In the genomic region with DNA sequence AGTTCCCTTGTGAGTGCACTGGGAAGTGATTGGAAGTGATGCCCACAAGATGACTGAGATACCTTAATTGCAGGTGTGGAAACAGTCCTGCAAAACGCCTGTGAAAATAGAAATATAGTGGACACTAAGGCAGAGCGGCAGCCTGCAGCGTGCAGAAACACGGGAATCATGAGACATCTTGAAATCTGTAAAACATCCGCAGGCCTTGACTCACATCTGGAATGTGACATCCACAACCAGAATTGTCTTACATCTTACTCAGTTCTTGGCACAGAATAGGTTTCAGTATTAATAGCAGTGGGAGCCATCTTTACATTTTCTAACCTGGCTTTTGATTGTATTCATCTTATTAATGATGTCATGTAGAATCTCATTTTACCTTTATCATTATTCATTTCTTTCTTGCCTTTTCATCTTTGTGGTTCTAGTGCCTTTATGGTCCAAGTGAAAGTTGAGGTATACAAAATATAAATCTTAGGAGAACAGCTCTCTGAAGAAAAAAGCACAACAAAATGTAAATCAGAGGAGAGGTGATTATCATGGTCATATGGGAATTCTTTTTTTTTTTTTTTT, we compare ENCODE assay signal across 24 cellular contexts. TPM values are rescaled to one million over a fixed set of nuclear protein-coding genes. Genes with fewer than 3 reads are reported as not detected.
DNase-seq lines count a peak whose midpoint lies in the region; ATAC-seq, FAIRE-seq and TF ChIP-seq lines count a peak whose summit lies in the region.
"Had no signal": no experiment of that assay in that cellular context is flagged by ENCODE, and none has a peak within 500 bp of the region (broad histone marks: within the 10 kb centered on the region; RNA-seq: fewer than 3 reads in every experiment).

No MANE protein-coding gene starts in this region.

- no peak overlapping the region for H2AFZ ChIP-seq in keratinocyte (ENCODE audit: control insufficient read depth, low read length)

- H3K79me2 ChIP-seq in keratinocyte (ENCODE audit: control insufficient read depth, insufficient read depth, low read length) = peaks cover 98% of the 10 kb centered on the region

- H3K36me3 ChIP-seq in keratinocyte (ENCODE audit: control insufficient read depth in 2 of 2, extremely low read depth in 1 of 2, insufficient read depth in 2 of 2, low read length in 2 of 2) (no peaks in the 10 kb centered on the region), endodermal cell (ENCODE audit: control insufficient read depth, insufficient read depth, low read length) (no peaks in the 10 kb centered on the region)
- H3K36me3 ChIP-seq: adrenal gland, pancreas, sigmoid colon had no signal

- H3K27me3 ChIP-seq in keratinocyte (ENCODE audit: control insufficient read depth, extremely low read depth, insufficient read depth, low read length) (no peaks in the 10 kb centered on the region), endodermal cell (ENCODE audit: control insufficient read depth, insufficient read depth, low read length, poor library complexity, severe bottlenecking) (no peaks in the 10 kb centered on the region)
- H3K27me3 ChIP-seq: adrenal gland, pancreas, sigmoid colon had no signal

- no peaks in the 10 kb centered on the region for H3K9me1 ChIP-seq in keratinocyte (ENCODE audit: control insufficient read depth, extremely low read depth, insufficient read depth, low read length)

- H3K4me1 Mint-ChIP-seq in endodermal cell = peaks cover 7% of the 10 kb centered on the region

- 91 to 95% methylated on average over 5 of the region's 5 CpGs for WGBS in endodermal cell (ENCODE audit: insufficient coverage in 1 of 2, insufficient read length in 1 of 2), 2 experiments

- H3K9ac ChIP-seq in keratinocyte (ENCODE audit: control insufficient read depth, extremely low read depth, insufficient read depth, low read length) = no peak overlapping the region
- H3K9ac ChIP-seq in endodermal cell (ENCODE audit: extremely low read depth, low read length, poor library complexity, severe bottlenecking) = no peak overlapping the region

- DNase-seq in AG20443 (ENCODE audit: low spot score) (peak; percentile 82), ELR (ENCODE audit: low read depth) (peak; percentile 73), amniotic epithelial cell (ENCODE audit: low read depth) (peak; percentile 74), keratinocyte (ENCODE audit: low read depth, low spot score) (peak; percentile 33), NCI-H1694 (lab: John Stamatoyannopoulos, UW) (no peak), endodermal cell (no peak)
- DNase-seq: activated CD4-positive, alpha-beta T cell treated with anti-CD3 and anti-CD28 coated beads, Interleukin-2, amount 50 U/mL, for 4 hours; adrenal gland; caudate nucleus; GOT3; mesendoderm; MV-4-11; naive thymus-derived CD8-positive, alpha-beta T cell; NCI-H2029 treated with DMSO at 0.1 percent for 48 hours; NCI-H524 treated with DMSO at 0.1 percent for 48 hours; pancreas; SHP77; sigmoid colon; stimulated activated CD4-positive, alpha-beta T cell treated with anti-CD3 and anti-CD28 coated beads, Interleukin-2, amount 100 ng/mL, for 48 hours had no signal

- H3K9me3 ChIP-seq in keratinocyte (ENCODE audit: control insufficient read depth, low read depth, low read length) (no peaks in the 10 kb centered on the region), endodermal cell (ENCODE audit: control insufficient read depth, low read length) (no peaks in the 10 kb centered on the region)
- H3K9me3 ChIP-seq: adrenal gland, pancreas, sigmoid colon had no signal

- TF ChIP-seq CTCF in keratinocyte (optimal IDR thresholded peaks at IDR 0.05 in 1 of 3, IDR thresholded peaks at IDR 0.05 in 1 of 3, conservative IDR thresholded peaks at IDR 0.05 in 1 of 3; ENCODE audit: extremely low read depth in 1 of 3, insufficient read depth in 2 of 3, low read length in 3 of 3) = no peak
- no peak for TF ChIP-seq CTCF in endodermal cell (conservative IDR thresholded peaks at IDR 0.05)

- H3K4me3 ChIP-seq in keratinocyte (ENCODE audit: control insufficient read depth in 2 of 3, extremely low read depth in 1 of 3, insufficient read depth in 2 of 3, low read depth in 1 of 3, low read length in 3 of 3) = no peak overlapping the region
- H3K4me3 ChIP-seq in endodermal cell (ENCODE audit: low read length) = no peak overlapping the region
- H3K4me3 ChIP-seq: adrenal gland, pancreas, sigmoid colon had no signal

- FAIRE-seq in keratinocyte (lab: Jason Lieb, UNC) = no peak
- FAIRE-seq: GM18507, pancreas had no signal

- dilution Hi-C loops in keratinocyte (cut with MboI; ENCODE audit: extremely low pct_ligation_motif_present, low sequenced_read_pairs) = no loop called here

- no peak overlapping the region for H3K4me3 Mint-ChIP-seq in endodermal cell

- no peak overlapping the region for H3K27ac Mint-ChIP-seq in endodermal cell
- H3K27ac Mint-ChIP-seq: activated T-helper 2 cell treated with anti-CD3 and anti-CD28 coated beads, Interferon-gamma antibody, Interleukin-2, Interleukin-4, amounts not matched to agents 10 μg/mL and 5 μg/mL and 100 μg/mL, durations not matched to agents 14 hours and 24 hours and 36 hours had no signal

- peaks cover 16% of the 10 kb centered on the region for H4K20me1 ChIP-seq in keratinocyte (ENCODE audit: control insufficient read depth, extremely low read depth, insufficient read depth, low read length)

- H3K27me3 Mint-ChIP-seq in endodermal cell (ENCODE audit: insufficient read depth) = no peaks in the 10 kb centered on the region
- H3K27me3 Mint-ChIP-seq: naive thymus-derived CD8-positive, alpha-beta T cell had no signal

- no peak for ATAC-seq in GM21447 (IDR thresholded peaks at IDR 0.05; ENCODE audit: unreplicated experiment)
- ATAC-seq: pancreas had no signal

- H3K27ac ChIP-seq in keratinocyte (ENCODE audit: control insufficient read depth, insufficient read depth, low read length) = peak overlapping the region; percentile 32
- no peak overlapping the region for H3K27ac ChIP-seq in endodermal cell (ENCODE audit: low read depth, low read length)
- H3K27ac ChIP-seq: adrenal gland, C4-2B, HL-60, pancreas, sigmoid colon had no signal

- peaks cover 5% of the 10 kb centered on the region for H3K36me3 Mint-ChIP-seq in endodermal cell (ENCODE audit: low read depth)

- H3K4me1 ChIP-seq in keratinocyte (ENCODE audit: control insufficient read depth, extremely low read depth, insufficient read depth, low read length) (peaks cover 22% of the 10 kb centered on the region), endodermal cell (ENCODE audit: control insufficient read depth, insufficient read depth, low read length) (no peaks in the 10 kb centered on the region)
- H3K4me1 ChIP-seq: pancreas had no signal

- H3K4me2 ChIP-seq in keratinocyte (ENCODE audit: control insufficient read depth, extremely low read depth, insufficient read depth, low read depth, low read length) = peak overlapping the region; percentile 12

- H3K9me3 Mint-ChIP-seq in endodermal cell = no peaks in the 10 kb centered on the region

RNA-seq across cellular contexts. Expression of a gene that starts 44.6 kb away (rescaled TPM):
- polyA plus RNA-seq in keratinocyte = 37.1 to 48.0 TPM (median 42.6 TPM) in 3 replicates
- 62.9 TPM for polyA plus RNA-seq in keratinocyte (2011; ENCODE audit: low read depth)
- 36.8 and 57.4 TPM in 2 replicates for polyA plus RNA-seq in keratinocyte (2011; cell fraction: cytosol; rRNA removed)
- polyA plus RNA-seq in keratinocyte (2011; cell fraction: nucleus; rRNA removed) = 53.4 and 60.3 TPM in 2 replicates
- 30.4 and 42.8 TPM in 2 replicates for polyA plus RNA-seq in keratinocyte (2012; ENCODE audit: low replicate concordance)
- polyA minus RNA-seq in keratinocyte = 34.7 to 78.3 TPM (median 68.1 TPM) in 3 replicates
- 49.5 TPM for polyA minus RNA-seq in keratinocyte (2011; cell fraction: cytosol; rRNA and poly(A)+ RNA removed)
- 31.5 and 54.2 TPM in 2 replicates for polyA minus RNA-seq in keratinocyte (2011; cell fraction: nucleus; rRNA and poly(A)+ RNA removed)
- 10 to 100 TPM; 55.1 to 58.2 TPM for total RNA-seq in endodermal cell
- polyA plus RNA-seq in endodermal cell (2013, experiment 1 of 2) = 36.5 TPM
- polyA plus RNA-seq in endodermal cell (2013, experiment 2 of 2) = 33.5 TPM

Comparison
In these comparisons a context has a peak if more than half of its experiments do, and no peak if none do; other contexts are left out.
1. DNase-seq: peak in AG20443 (single experiment), ELR (single experiment), amniotic epithelial cell (single experiment) and keratinocyte (single experiment); none in NCI-H1694 (single experiment) and endodermal cell (single experiment).